Comparison of ENCODE assay signal across 1 cellular context in the genomic region with DNA sequence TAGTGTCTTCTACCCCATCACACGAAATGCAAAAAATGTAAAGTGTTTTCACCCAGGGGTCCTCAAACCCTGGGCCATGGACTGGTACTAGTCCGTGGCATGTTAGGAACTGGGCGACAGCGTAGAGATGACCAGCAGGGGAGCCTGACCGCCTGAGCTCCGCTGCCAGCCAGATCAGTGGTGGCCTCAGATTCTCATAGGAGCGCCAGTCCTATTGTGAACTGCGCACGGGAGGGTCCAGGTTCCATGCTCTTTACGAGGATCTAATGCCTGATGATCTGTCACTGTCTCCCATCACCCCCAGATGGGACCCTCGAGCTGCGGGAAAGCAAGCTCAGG.
A peak's percentile ranks its signal among the peaks of the same experiment; 100 is the strongest.
TF ChIP-seq lines count a peak whose summit lies in the region.

No MANE protein-coding gene starts in this region.

TF ChIP-seq in HepG2, 621 proteins besides CTCF, POLR2A, EP300 and RAD21:
- TF ChIP-seq XRCC5 (optimal IDR thresholded peaks at IDR 0.05; ENCODE audit: low read length) (peak; percentile 29), POGK (CRISPR knock-in tag; conservative IDR thresholded peaks at IDR 0.05) (no peak), ARNT2 (CRISPR knock-in tag; IDR thresholded peaks at IDR 0.05; ENCODE audit: low read depth) (no peak)
- TF ChIP-seq, protein P1, sequence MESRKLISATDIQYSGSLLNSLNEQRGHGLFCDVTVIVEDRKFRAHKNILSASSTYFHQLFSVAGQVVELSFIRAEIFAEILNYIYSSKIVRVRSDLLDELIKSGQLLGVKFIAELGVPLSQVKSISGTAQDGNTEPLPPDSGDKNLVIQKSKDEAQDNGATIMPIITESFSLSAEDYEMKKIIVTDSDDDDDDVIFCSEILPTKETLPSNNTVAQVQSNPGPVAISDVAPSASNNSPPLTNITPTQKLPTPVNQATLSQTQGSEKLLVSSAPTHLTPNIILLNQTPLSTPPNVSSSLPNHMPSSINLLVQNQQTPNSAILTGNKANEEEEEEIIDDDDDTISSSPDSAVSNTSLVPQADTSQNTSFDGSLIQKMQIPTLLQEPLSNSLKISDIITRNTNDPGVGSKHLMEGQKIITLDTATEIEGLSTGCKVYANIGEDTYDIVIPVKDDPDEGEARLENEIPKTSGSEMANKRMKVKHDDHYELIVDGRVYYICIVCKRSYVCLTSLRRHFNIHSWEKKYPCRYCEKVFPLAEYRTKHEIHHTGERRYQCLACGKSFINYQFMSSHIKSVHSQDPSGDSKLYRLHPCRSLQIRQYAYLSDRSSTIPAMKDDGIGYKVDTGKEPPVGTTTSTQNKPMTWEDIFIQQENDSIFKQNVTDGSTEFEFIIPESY (CRISPR knock-in tag; IDR thresholded peaks at IDR 0.05): peak; percentile 97
TF ChIP-seq in HepG2: peak in this region for 2.
